Comparison of ENCODE assay signal across 8 cellular contexts in the genomic region with DNA sequence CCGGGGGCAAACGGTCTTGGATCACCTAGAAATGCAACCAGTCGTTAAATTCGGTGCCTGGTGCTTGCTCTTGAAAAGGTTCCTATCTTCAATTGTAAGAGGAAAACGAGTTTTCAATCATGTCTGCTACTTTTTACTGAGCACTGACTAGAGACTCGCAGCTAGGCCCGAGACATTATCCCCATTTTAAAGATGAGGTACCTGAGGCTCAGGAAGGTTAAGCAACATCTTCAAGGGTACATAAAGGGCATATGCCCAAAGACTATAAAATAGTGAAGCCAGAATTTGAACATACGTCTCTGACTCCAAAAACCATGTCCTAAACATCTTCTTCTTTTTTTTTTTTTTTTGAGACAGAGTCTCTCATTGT. TPM values are rescaled to one million over a fixed set of nuclear protein-coding genes. Genes with fewer than 3 reads are reported as not detected.
DNase-seq lines count a peak whose midpoint lies in the region; ATAC-seq, FAIRE-seq and TF ChIP-seq lines count a peak whose summit lies in the region.

No MANE protein-coding gene starts in this region.

- H3K4me1 Mint-ChIP-seq in activated CD4-positive, alpha-beta T cell treated with anti-CD3 and anti-CD28 coated beads for 36 hours = peaks cover 29% of the 10 kb centered on the region

- DNase-seq in activated CD4-positive, alpha-beta T cell treated with anti-CD3 and anti-CD28 coated beads for 36 hours = no peak
- DNase-seq in activated CD4-positive, alpha-beta T cell treated with anti-CD3 and anti-CD28 coated beads for 4 hours = no peak
- DNase-seq in adipocyte (ENCODE audit: low read depth) = no peak
- DNase-seq in kidney = no peak
- no peak for DNase-seq in substantia nigra (lab: John Stamatoyannopoulos, UW)
- DNase-seq in NCI-H82 treated with DMSO at 0.1 percent for 48 hours (lab: John Stamatoyannopoulos, UW; ENCODE audit: unreplicated experiment) = no peak
- DNase-seq in SKM-1 (lab: John Stamatoyannopoulos, UW; ENCODE audit: unreplicated experiment) = no peak

- FAIRE-seq in kidney (lab: Jason Lieb, UNC) = no peak

- H3K4me1 ChIP-seq in adipocyte (ENCODE audit: control insufficient read depth, insufficient read depth, low read length) (peaks cover 16% of the 10 kb centered on the region), kidney (ENCODE audit: control insufficient read depth in 1 of 2, insufficient read depth in 1 of 2, low read depth in 1 of 2, low read length in 2 of 2) (peaks cover 0 to 2% of the 10 kb centered on the region in 2 donors)

- peak overlapping the region; percentile 94 for H3K27ac Mint-ChIP-seq in activated CD4-positive, alpha-beta T cell treated with anti-CD3 and anti-CD28 coated beads for 36 hours

- H3K36me3 ChIP-seq in adipocyte (ENCODE audit: control insufficient read depth, insufficient read depth, low read length, severe bottlenecking) (no peaks in the 10 kb centered on the region), kidney (ENCODE audit: control insufficient read depth in 1 of 2, insufficient read depth in 2 of 2, low read length in 2 of 2) (no peaks in the 10 kb centered on the region)

- no peak for ATAC-seq in activated CD4-positive, alpha-beta T cell treated with anti-CD3 and anti-CD28 coated beads for 36 hours
- ATAC-seq in HG03139 (IDR thresholded peaks at IDR 0.05; ENCODE audit: unreplicated experiment) = no peak

- POLR2A ChIA-PET in activated CD4-positive, alpha-beta T cell treated with anti-CD3 and anti-CD28 coated beads for 36 hours (lab: Charles Lee) = interaction anchor here (0.6 to 2.1 kb wide), 13 partner anchors 14 to 812 kb away, joined by 3 to 14 read pairs (median 5); a partner anchor contains a TSS

- CTCF ChIA-PET in activated CD4-positive, alpha-beta T cell treated with anti-CD3 and anti-CD28 coated beads for 36 hours (lab: Charles Lee) = interaction anchor here (0.7 to 5.6 kb wide), 13 partner anchors 10 to 429 kb away, joined by 3 to 37 read pairs (median 3); a partner anchor contains a TSS

- peaks cover 2% of the 10 kb centered on the region for H3K27me3 Mint-ChIP-seq in activated CD4-positive, alpha-beta T cell treated with anti-CD3 and anti-CD28 coated beads for 36 hours

- no peaks in the 10 kb centered on the region for H3K36me3 Mint-ChIP-seq in activated CD4-positive, alpha-beta T cell treated with anti-CD3 and anti-CD28 coated beads for 36 hours (ENCODE audit: low read depth)

- peak overlapping the region; percentile 84 for H3K4me3 Mint-ChIP-seq in activated CD4-positive, alpha-beta T cell treated with anti-CD3 and anti-CD28 coated beads for 36 hours

- no peaks in the 10 kb centered on the region for H3K9me3 Mint-ChIP-seq in activated CD4-positive, alpha-beta T cell treated with anti-CD3 and anti-CD28 coated beads for 36 hours (ENCODE audit: low read depth)

- intact Hi-C loops in activated CD4-positive, alpha-beta T cell treated with anti-CD3 and anti-CD28 coated beads for 36 hours (cut with DNase I, micrococcal nuclease) = loop anchor here (1.0 to 10.0 kb wide), 15 partner anchors 14 to 812 kb away; a partner anchor contains a TSS
- intact Hi-C loops in kidney (cut with DNase I) = no loop called here

- H3K27me3 ChIP-seq in adipocyte (replicated peaks; ENCODE audit: control insufficient read depth, insufficient read depth, low read length) = no peaks in the 10 kb centered on the region

- no peak for TF ChIP-seq CTCF in kidney (IDR thresholded peaks at IDR 0.05; ENCODE audit: borderline replicate concordance, extremely low read depth, insufficient read depth)

- no peaks in the 10 kb centered on the region for H3K9me3 ChIP-seq in adipocyte (ENCODE audit: control insufficient read depth, low read length)
- no peaks in the 10 kb centered on the region for H3K9me3 ChIP-seq in kidney (ENCODE audit: control insufficient read depth in 1 of 2, low read length in 2 of 2)

- peak overlapping the region; percentile 91 to 95 for H3K27ac ChIP-seq in kidney (ENCODE audit: low read depth in 2 of 2, low read length in 2 of 2)
- H3K27ac ChIP-seq in substantia nigra (ENCODE audit: low read depth, low read length, poor library complexity, severe bottlenecking) = peak overlapping the region; percentile 52

- H3K9ac ChIP-seq in adipocyte (ENCODE audit: low read length) (peak overlapping the region; percentile 87), kidney (ENCODE audit: low read length in 2 of 2) (peak overlapping the region; percentile 11 to 77)

- H3K4me3 ChIP-seq in adipocyte (ENCODE audit: low read length) (peak overlapping the region; percentile 96), kidney (ENCODE audit: low read length in 2 of 2) (peak overlapping the region; percentile 94 to 95)

RNA-seq across cellular contexts. Expression of a gene that starts 0.6 kb away (rescaled TPM):
- total RNA-seq in activated CD4-positive, alpha-beta T cell treated with anti-CD3 and anti-CD28 coated beads for 36 hours = 10 to 100 TPM; 30.3 to 37.9 TPM
- 64.9 TPM for total RNA-seq in kidney
- polyA plus RNA-seq in kidney (ENCODE audit: insufficient read depth, low read depth, low replicate concordance) = 27.3 TPM
